15 cellular contexts compared by ENCODE assay signal in the genomic region with DNA sequence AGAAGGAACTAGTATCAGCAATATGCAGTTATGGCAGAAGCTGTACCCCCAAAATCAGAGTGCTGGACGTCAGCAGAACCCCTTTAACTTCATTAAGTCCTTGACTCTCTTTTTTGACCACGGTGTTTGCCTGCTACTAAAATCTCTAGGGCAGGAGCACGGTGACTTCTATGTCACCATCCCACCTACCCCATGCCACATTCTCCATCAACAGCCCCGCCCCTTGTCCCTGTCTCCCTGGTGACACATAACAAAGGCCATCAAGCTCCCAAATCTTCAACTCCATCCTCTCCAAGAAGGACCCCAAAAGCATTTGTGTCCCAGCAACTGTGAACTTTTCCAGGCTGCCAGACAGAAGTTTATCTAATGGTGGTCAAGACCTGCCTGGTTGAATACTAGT. TPM values are rescaled to one million over a fixed set of nuclear protein-coding genes. Genes with fewer than 3 reads are reported as not detected.
DNase-seq lines count a peak whose midpoint lies in the region; ATAC-seq and TF ChIP-seq lines count a peak whose summit lies in the region.
"Had no signal": no experiment of that assay in that cellular context is flagged by ENCODE, and none has a peak within 500 bp of the region (broad histone marks: within the 10 kb centered on the region; RNA-seq: fewer than 3 reads in every experiment).

No MANE protein-coding gene starts in this region.

- H3K36me3 ChIP-seq in DND-41 (ENCODE audit: insufficient read depth, low read length): peaks cover 2% of the 10 kb centered on the region; the same call in 1 of the 2 replicates
- H3K36me3 ChIP-seq: WERI-Rb-1 had no signal

- H3K27ac Mint-ChIP-seq in activated naive CD8-positive, alpha-beta T cell treated with anti-CD3 and anti-CD28 coated beads, Interleukin-2, amount 10 ng/mL, durations not matched to agents 7 days and 5 days: peak overlapping the region; percentile 99
- H3K27ac Mint-ChIP-seq: mesothelial cell of epicardium had no signal

- H3K4me3 Mint-ChIP-seq in activated naive CD8-positive, alpha-beta T cell treated with anti-CD3 and anti-CD28 coated beads, Interleukin-2, amount 10 ng/mL, durations not matched to agents 7 days and 5 days: peak overlapping the region; percentile 93
- H3K4me3 Mint-ChIP-seq: mesothelial cell of epicardium had no signal

- no peak overlapping the region for H2AFZ ChIP-seq in DND-41 (ENCODE audit: low read depth, low read length)

- POLR2A ChIA-PET in activated naive CD8-positive, alpha-beta T cell treated with anti-CD3 and anti-CD28 coated beads, Interleukin-2, amount 10 ng/mL, durations not matched to agents 7 days and 5 days (lab: Charles Lee): interaction anchor here (0.9 to 3.6 kb wide), 11 partner anchors 18 to 133 kb away, joined by 4 to 24 read pairs (median 5); no protein-coding TSS in a partner anchor

- H3K27ac ChIP-seq in DND-41 (ENCODE audit: low read length): peak overlapping the region; percentile 98
- peak overlapping the region in 13 of 21 experiments; percentile 9 to 96 (median 79) for H3K27ac ChIP-seq in skin epidermis
- H3K27ac ChIP-seq: WERI-Rb-1 had no signal

- H3K4me1 Mint-ChIP-seq in activated naive CD8-positive, alpha-beta T cell treated with anti-CD3 and anti-CD28 coated beads, Interleukin-2, amount 10 ng/mL, durations not matched to agents 7 days and 5 days: peaks cover 60% of the 10 kb centered on the region
- H3K4me1 Mint-ChIP-seq: mesothelial cell of epicardium had no signal

- H3K9me3 ChIP-seq in DND-41 (ENCODE audit: insufficient read depth, low read length, severe bottlenecking): no peaks in the 10 kb centered on the region

- peaks cover 47% of the 10 kb centered on the region for H3K4me1 ChIP-seq in DND-41 (ENCODE audit: insufficient read depth, low read length)

- ATAC-seq in DND-41 (ENCODE audit: insufficient read depth, low read depth): no peak
- no peak for ATAC-seq in activated naive CD8-positive, alpha-beta T cell treated with anti-CD3 and anti-CD28 coated beads, Interleukin-2, amount 10 ng/mL, durations not matched to agents 7 days and 5 days (ENCODE audit: low read depth)
- ATAC-seq in HG02885 (IDR thresholded peaks at IDR 0.05; ENCODE audit: poor library complexity, unreplicated experiment): no peak
- ATAC-seq in HG03469 (IDR thresholded peaks at IDR 0.05; ENCODE audit: unreplicated experiment): no peak
- ATAC-seq in GM21717 (IDR thresholded peaks at IDR 0.05; ENCODE audit: unreplicated experiment): no peak

- H3K4me2 ChIP-seq in DND-41 (ENCODE audit: insufficient read depth, low read length): peak overlapping the region; percentile 66

- DNase-seq in DND-41: peak; percentile 25
- DNase-seq in Kasumi-1 (lab: John Stamatoyannopoulos, UW): peak; percentile 15 to 20
- DNase-seq in activated naive CD8-positive, alpha-beta T cell treated with anti-CD3 and anti-CD28 coated beads, Interleukin-2, amount 10 ng/mL, durations not matched to agents 7 days and 5 days: no peak
- no peak for DNase-seq in HuH-7.5 (ENCODE audit: low spot score)
- DNase-seq: COR-L47; NCI-H524; SHP77 treated with DMSO at 0.1 percent for 48 hours; stimulated activated CD4-positive, alpha-beta T cell treated with anti-CD3 and anti-CD28 coated beads, Interleukin-2, amount 100 ng/mL, for 48 hours; WERI-Rb-1 had no signal

- H3K4me3 ChIP-seq in DND-41 (ENCODE audit: low read depth in 1 of 2, low read length in 2 of 2) (peak overlapping the region; percentile 33 to 65; a peak in 3 of 4 replicates), skin epidermis (peak overlapping the region; percentile 0 to 36 (median 23))

- H3K36me3 Mint-ChIP-seq in activated naive CD8-positive, alpha-beta T cell treated with anti-CD3 and anti-CD28 coated beads, Interleukin-2, amount 10 ng/mL, durations not matched to agents 7 days and 5 days: peaks cover 12% of the 10 kb centered on the region
- H3K36me3 Mint-ChIP-seq: mesothelial cell of epicardium had no signal

- H3K9ac ChIP-seq in DND-41 (ENCODE audit: low read depth, low read length): peak overlapping the region; percentile 70

- H3K27me3 Mint-ChIP-seq in activated naive CD8-positive, alpha-beta T cell treated with anti-CD3 and anti-CD28 coated beads, Interleukin-2, amount 10 ng/mL, durations not matched to agents 7 days and 5 days: no peaks in the 10 kb centered on the region

- peaks cover 39% of the 10 kb centered on the region for H3K79me2 ChIP-seq in DND-41 (ENCODE audit: insufficient read depth, low read length)

- TF ChIP-seq CTCF in DND-41 (IDR thresholded peaks at IDR 0.05; ENCODE audit: borderline replicate concordance, extremely low read depth, low read length, poor library complexity, severe bottlenecking): no peak

- no peaks in the 10 kb centered on the region for H3K27me3 ChIP-seq in DND-41 (ENCODE audit: insufficient read depth, low read length, poor library complexity)

- 0 out of 2 replicates have a peak, but pooled peaks cover 1% of the 10 kb centered on the region for H4K20me1 ChIP-seq in DND-41 (ENCODE audit: insufficient read depth, low read length)

- no peaks in the 10 kb centered on the region for H3K9me3 Mint-ChIP-seq in activated naive CD8-positive, alpha-beta T cell treated with anti-CD3 and anti-CD28 coated beads, Interleukin-2, amount 10 ng/mL, durations not matched to agents 7 days and 5 days

RNA-seq across cellular contexts. Expression of a gene that starts 0.9 kb away (rescaled TPM):
- 10 to 100 TPM; 81.6 to 90.6 TPM for total RNA-seq in activated naive CD8-positive, alpha-beta T cell treated with anti-CD3 and anti-CD28 coated beads, Interleukin-2, amount 10 ng/mL, durations not matched to agents 7 days and 5 days
- total RNA-seq: HT-29 had no signal

RNA-seq across cellular contexts. Expression of a gene that starts 59.3 kb away (rescaled TPM):
- total RNA-seq in activated naive CD8-positive, alpha-beta T cell treated with anti-CD3 and anti-CD28 coated beads, Interleukin-2, amount 10 ng/mL, durations not matched to agents 7 days and 5 days: 10 to 100 TPM; 33.7 to 34.7 TPM

Comparison
In these comparisons a context has a peak if more than half of its experiments do, and no peak if none do; other contexts are left out.
1. DNase-seq: peak in DND-41 (single experiment) and Kasumi-1 (2 of 2); none in activated naive CD8-positive, alpha-beta T cell treated with anti-CD3 and anti-CD28 coated beads, Interleukin-2, amount 10 ng/mL, durations not matched to agents 7 days and 5 days (single experiment) and HuH-7.5 (single experiment).